Comparison of ENCODE assay signal across 19 cellular contexts in the genomic region with DNA sequence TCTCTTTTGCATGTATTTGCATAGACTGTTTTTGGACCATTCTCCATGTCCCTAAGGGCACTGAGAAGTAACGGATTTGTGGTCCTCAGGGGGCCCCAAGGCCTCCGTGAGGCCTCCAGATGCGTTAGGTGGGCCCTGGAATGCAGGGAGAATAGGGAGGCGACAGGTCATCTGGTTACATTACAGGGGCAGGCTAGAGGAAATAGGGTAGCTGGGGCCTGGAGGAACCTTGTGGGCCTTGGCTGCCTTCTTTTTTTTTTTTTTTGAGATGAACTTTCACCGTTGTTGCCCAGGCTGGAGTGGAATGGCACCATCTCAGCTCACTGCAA. TPM values are rescaled to one million over a fixed set of nuclear protein-coding genes. Genes with fewer than 3 reads are reported as not detected.
DNase-seq lines count a peak whose midpoint lies in the region; ATAC-seq lines count a peak whose summit lies in the region.
"Had no signal": no experiment of that assay in that cellular context is flagged by ENCODE, and none has a peak within 500 bp of the region (broad histone marks: within the 10 kb centered on the region; RNA-seq: fewer than 3 reads in every experiment).

No MANE protein-coding gene starts in this region.

- H3K18ac ChIP-seq in neuronal stem cell (ENCODE audit: low read length), result peak overlapping the region; percentile 51

- H3K27ac Mint-ChIP-seq in T-helper 2 cell treated with Interferon-gamma antibody and Interleukin-4, amounts not matched to agents 5 μg/mL and 100 μg/mL, for 36 hours, result peak overlapping the region; percentile 56
- H3K27ac Mint-ChIP-seq in central memory CD8-positive, alpha-beta T cell (ENCODE audit: low read depth), result peak overlapping the region; percentile 99

- no CpG with 5 or more reads among the region's 5 CpGs for WGBS in neuronal stem cell (ENCODE audit: extremely low coverage in 2 of 2, insufficient read length in 2 of 2, insufficient replicate concordance in 1 of 2), 2 donors

- no peaks in the 10 kb centered on the region for H3K27me3 Mint-ChIP-seq in T-helper 2 cell treated with Interferon-gamma antibody and Interleukin-4, amounts not matched to agents 5 μg/mL and 100 μg/mL, for 36 hours (ENCODE audit: low read depth)
- no peaks in the 10 kb centered on the region for H3K27me3 Mint-ChIP-seq in central memory CD8-positive, alpha-beta T cell

- H3K9ac ChIP-seq in Karpas-422 (ENCODE audit: low read length) (no peak overlapping the region), neuronal stem cell (ENCODE audit: low read depth, low read length, poor library complexity) (no peak overlapping the region)

- no peaks in the 10 kb centered on the region for H3K9me2 ChIP-seq in Karpas-422 (replicated peaks; ENCODE audit: insufficient read depth, low read length)

- no peak overlapping the region for H3K4ac ChIP-seq in neuronal stem cell (ENCODE audit: low read length)

- no peak for DNase-seq in T-helper 2 cell treated with Interferon-gamma antibody and Interleukin-4, amounts not matched to agents 5 μg/mL and 100 μg/mL, for 36 hours (ENCODE audit: low spot score)
- DNase-seq in T-helper 2 cell, result no peak
- DNase-seq in Karpas-422, result no peak
- DNase-seq in central memory CD8-positive, alpha-beta T cell (ENCODE audit: low spot score in 2 of 2), result no peak
- no peak for DNase-seq in neuronal stem cell (ENCODE audit: low spot score)
- no peak for DNase-seq in left colon
- no peak for DNase-seq in DMS53 treated with DMSO at 0.1 percent for 48 hours (lab: John Stamatoyannopoulos, UW; ENCODE audit: unreplicated experiment)
- DNase-seq in C1 segment of cervical spinal cord (lab: John Stamatoyannopoulos, UW), result no peak
- DNase-seq: 8988T; activated CD8-positive, alpha-beta memory T cell treated with anti-CD3 and anti-CD28 coated beads, Interleukin-2, amount 50 U/mL, for 48 hours; central memory CD4-positive, alpha-beta T cell; effector CD8-positive, alpha-beta T cell; KBM-7; NCI-H1092; NCI-H2171; NCI-H82; ovary; small intestine; upper lobe of left lung had no signal

- H2BK5ac ChIP-seq in neuronal stem cell (ENCODE audit: low read length), result no peak overlapping the region

- H2BK15ac ChIP-seq in neuronal stem cell (ENCODE audit: low read length), result no peak overlapping the region

- H3K79me2 ChIP-seq in Karpas-422 (ENCODE audit: low read length), result no peaks in the 10 kb centered on the region

- no peaks in the 10 kb centered on the region for H3K9me3 ChIP-seq in Karpas-422 (ENCODE audit: low read length)
- H3K9me3 ChIP-seq in neuronal stem cell (replicated peaks in 1 of 2; ENCODE audit: control insufficient read depth in 2 of 2, insufficient read depth in 1 of 2, low read depth in 1 of 2, low read length in 2 of 2), result no peaks in the 10 kb centered on the region
- H3K9me3 ChIP-seq: ovary, upper lobe of left lung had no signal

- no peak overlapping the region for H3K14ac ChIP-seq in neuronal stem cell (ENCODE audit: low read length)

- intact Hi-C loops in left colon (cut with DNase I, micrococcal nuclease), result no loop called here

- H4K91ac ChIP-seq in neuronal stem cell (ENCODE audit: low read depth, low read length, poor library complexity), result no peak overlapping the region

- H3K4me3 ChIP-seq in Karpas-422 (ENCODE audit: low read length) (no peak overlapping the region), neuronal stem cell (ENCODE audit: low read length in 2 of 2) (no peak overlapping the region)
- H3K4me3 ChIP-seq: ovary, upper lobe of left lung had no signal

- H3K27me3 ChIP-seq in Karpas-422 (ENCODE audit: low read length), result no peaks in the 10 kb centered on the region
- H3K27me3 ChIP-seq in neuronal stem cell (ENCODE audit: control insufficient read depth in 3 of 3, insufficient read depth in 3 of 3, low read depth in 1 of 3, low read length in 3 of 3), result no peaks in the 10 kb centered on the region
- H3K27me3 ChIP-seq: ovary, upper lobe of left lung had no signal

- no peak overlapping the region for H2BK120ac ChIP-seq in neuronal stem cell (ENCODE audit: low read depth, low read length)

- H3K27ac ChIP-seq in Karpas-422 (ENCODE audit: low read length), result no peak overlapping the region
- no peak overlapping the region for H3K27ac ChIP-seq in neuronal stem cell (replicated peaks; ENCODE audit: low read length)
- H3K27ac ChIP-seq: ovary, upper lobe of left lung had no signal

- H3K4me2 ChIP-seq in Karpas-422 (ENCODE audit: low read depth, low read length, poor library complexity, severe bottlenecking), result peak overlapping the region; percentile 18
- no peak overlapping the region for H3K4me2 ChIP-seq in neuronal stem cell (ENCODE audit: insufficient read depth, low read length, poor library complexity, severe bottlenecking)

- no peaks in the 10 kb centered on the region for H4K20me1 ChIP-seq in Karpas-422 (ENCODE audit: insufficient read depth, low read depth, low read length)

- H3K79me1 ChIP-seq in neuronal stem cell (ENCODE audit: low read depth, low read length), result no peaks in the 10 kb centered on the region

- H2AFZ ChIP-seq in Karpas-422 (ENCODE audit: low read length) (no peak overlapping the region), neuronal stem cell (ENCODE audit: low read length) (peak overlapping the region; percentile 75)

- H3K36me3 ChIP-seq in Karpas-422 (ENCODE audit: insufficient read depth, low read length) (no peaks in the 10 kb centered on the region), neuronal stem cell (replicated peaks in 1 of 2; ENCODE audit: control insufficient read depth in 2 of 2, insufficient read depth in 2 of 2, low read length in 2 of 2) (no peaks in the 10 kb centered on the region)
- H3K36me3 ChIP-seq: ovary, upper lobe of left lung had no signal

- H3K4me1 ChIP-seq in Karpas-422 (ENCODE audit: low read length), result peaks cover 7% of the 10 kb centered on the region
- peaks cover 8 to 16% of the 10 kb centered on the region in 2 donors for H3K4me1 ChIP-seq in neuronal stem cell (ENCODE audit: control insufficient read depth in 2 of 2, insufficient read depth in 1 of 2, low read depth in 1 of 2, low read length in 2 of 2)

- no peak overlapping the region for H2AK5ac ChIP-seq in neuronal stem cell (ENCODE audit: low read depth, low read length)

- no peak overlapping the region for H4K8ac ChIP-seq in neuronal stem cell (ENCODE audit: low read depth, low read length)

- no peak for ATAC-seq in central memory CD8-positive, alpha-beta T cell (replicated peaks; ENCODE audit: extremely low read depth, poor library complexity, severe bottlenecking)
- ATAC-seq in left colon, result no peak

- H3K36me3 Mint-ChIP-seq in T-helper 2 cell treated with Interferon-gamma antibody and Interleukin-4, amounts not matched to agents 5 μg/mL and 100 μg/mL, for 36 hours (ENCODE audit: low read depth), result peaks cover 3% of the 10 kb centered on the region
- peaks cover 8% of the 10 kb centered on the region for H3K36me3 Mint-ChIP-seq in central memory CD8-positive, alpha-beta T cell (ENCODE audit: insufficient read depth)

- H3K9me3 Mint-ChIP-seq in T-helper 2 cell treated with Interferon-gamma antibody and Interleukin-4, amounts not matched to agents 5 μg/mL and 100 μg/mL, for 36 hours, result no peaks in the 10 kb centered on the region
- no peaks in the 10 kb centered on the region for H3K9me3 Mint-ChIP-seq in central memory CD8-positive, alpha-beta T cell

- H3K23ac ChIP-seq in neuronal stem cell (ENCODE audit: low read depth, low read length, poor library complexity), result no peak overlapping the region

- H3K4me3 Mint-ChIP-seq in T-helper 2 cell treated with Interferon-gamma antibody and Interleukin-4, amounts not matched to agents 5 μg/mL and 100 μg/mL, for 36 hours, result no peak overlapping the region
- H3K4me3 Mint-ChIP-seq in central memory CD8-positive, alpha-beta T cell, result peak overlapping the region; percentile 60

- no peak overlapping the region for H2BK12ac ChIP-seq in neuronal stem cell (ENCODE audit: low read length)

- H3K4me1 Mint-ChIP-seq in T-helper 2 cell treated with Interferon-gamma antibody and Interleukin-4, amounts not matched to agents 5 μg/mL and 100 μg/mL, for 36 hours (ENCODE audit: low read depth), result peaks cover 47% of the 10 kb centered on the region
- H3K4me1 Mint-ChIP-seq in central memory CD8-positive, alpha-beta T cell, result peaks cover 52% of the 10 kb centered on the region

RNA-seq across cellular contexts. Expression of gene ZFP36L2, which starts 28.9 kb away (rescaled TPM):
- total RNA-seq in Karpas-422 (2014; rRNA removed; shearing (Covaris generic); ENCODE audit: low replicate concordance), result 4.0 and 10.6 TPM in 2 replicates
- polyA plus RNA-seq in neuronal stem cell (2013, experiment 1 of 2), result 39.5 TPM
- polyA plus RNA-seq in neuronal stem cell (2013, experiment 2 of 2), result 40.0 TPM
- total RNA-seq in left colon, result 100 to 1,000 TPM; 199 to 250 TPM

Comparison
In these comparisons a context has a peak if more than half of its experiments do, and no peak if none do; other contexts are left out.
1. RNA of gene ZFP36L2, which starts 28.9 kb away (total RNA-seq): 199 to 250 TPM in left colon; 4.0 to 10.6 TPM in Karpas-422; every median in the first group is over 10 times any median in the second.